ENCODE assay signal across 2 cellular contexts in genomic region chr3:81186412-81186811, GRCh38.
TF ChIP-seq lines count a peak whose summit lies in the region.

No MANE protein-coding gene starts in this region.

TF ChIP-seq in GM23338, 12 proteins besides CTCF, POLR2A, EP300 and RAD21:
- TF ChIP-seq, protein P1, sequence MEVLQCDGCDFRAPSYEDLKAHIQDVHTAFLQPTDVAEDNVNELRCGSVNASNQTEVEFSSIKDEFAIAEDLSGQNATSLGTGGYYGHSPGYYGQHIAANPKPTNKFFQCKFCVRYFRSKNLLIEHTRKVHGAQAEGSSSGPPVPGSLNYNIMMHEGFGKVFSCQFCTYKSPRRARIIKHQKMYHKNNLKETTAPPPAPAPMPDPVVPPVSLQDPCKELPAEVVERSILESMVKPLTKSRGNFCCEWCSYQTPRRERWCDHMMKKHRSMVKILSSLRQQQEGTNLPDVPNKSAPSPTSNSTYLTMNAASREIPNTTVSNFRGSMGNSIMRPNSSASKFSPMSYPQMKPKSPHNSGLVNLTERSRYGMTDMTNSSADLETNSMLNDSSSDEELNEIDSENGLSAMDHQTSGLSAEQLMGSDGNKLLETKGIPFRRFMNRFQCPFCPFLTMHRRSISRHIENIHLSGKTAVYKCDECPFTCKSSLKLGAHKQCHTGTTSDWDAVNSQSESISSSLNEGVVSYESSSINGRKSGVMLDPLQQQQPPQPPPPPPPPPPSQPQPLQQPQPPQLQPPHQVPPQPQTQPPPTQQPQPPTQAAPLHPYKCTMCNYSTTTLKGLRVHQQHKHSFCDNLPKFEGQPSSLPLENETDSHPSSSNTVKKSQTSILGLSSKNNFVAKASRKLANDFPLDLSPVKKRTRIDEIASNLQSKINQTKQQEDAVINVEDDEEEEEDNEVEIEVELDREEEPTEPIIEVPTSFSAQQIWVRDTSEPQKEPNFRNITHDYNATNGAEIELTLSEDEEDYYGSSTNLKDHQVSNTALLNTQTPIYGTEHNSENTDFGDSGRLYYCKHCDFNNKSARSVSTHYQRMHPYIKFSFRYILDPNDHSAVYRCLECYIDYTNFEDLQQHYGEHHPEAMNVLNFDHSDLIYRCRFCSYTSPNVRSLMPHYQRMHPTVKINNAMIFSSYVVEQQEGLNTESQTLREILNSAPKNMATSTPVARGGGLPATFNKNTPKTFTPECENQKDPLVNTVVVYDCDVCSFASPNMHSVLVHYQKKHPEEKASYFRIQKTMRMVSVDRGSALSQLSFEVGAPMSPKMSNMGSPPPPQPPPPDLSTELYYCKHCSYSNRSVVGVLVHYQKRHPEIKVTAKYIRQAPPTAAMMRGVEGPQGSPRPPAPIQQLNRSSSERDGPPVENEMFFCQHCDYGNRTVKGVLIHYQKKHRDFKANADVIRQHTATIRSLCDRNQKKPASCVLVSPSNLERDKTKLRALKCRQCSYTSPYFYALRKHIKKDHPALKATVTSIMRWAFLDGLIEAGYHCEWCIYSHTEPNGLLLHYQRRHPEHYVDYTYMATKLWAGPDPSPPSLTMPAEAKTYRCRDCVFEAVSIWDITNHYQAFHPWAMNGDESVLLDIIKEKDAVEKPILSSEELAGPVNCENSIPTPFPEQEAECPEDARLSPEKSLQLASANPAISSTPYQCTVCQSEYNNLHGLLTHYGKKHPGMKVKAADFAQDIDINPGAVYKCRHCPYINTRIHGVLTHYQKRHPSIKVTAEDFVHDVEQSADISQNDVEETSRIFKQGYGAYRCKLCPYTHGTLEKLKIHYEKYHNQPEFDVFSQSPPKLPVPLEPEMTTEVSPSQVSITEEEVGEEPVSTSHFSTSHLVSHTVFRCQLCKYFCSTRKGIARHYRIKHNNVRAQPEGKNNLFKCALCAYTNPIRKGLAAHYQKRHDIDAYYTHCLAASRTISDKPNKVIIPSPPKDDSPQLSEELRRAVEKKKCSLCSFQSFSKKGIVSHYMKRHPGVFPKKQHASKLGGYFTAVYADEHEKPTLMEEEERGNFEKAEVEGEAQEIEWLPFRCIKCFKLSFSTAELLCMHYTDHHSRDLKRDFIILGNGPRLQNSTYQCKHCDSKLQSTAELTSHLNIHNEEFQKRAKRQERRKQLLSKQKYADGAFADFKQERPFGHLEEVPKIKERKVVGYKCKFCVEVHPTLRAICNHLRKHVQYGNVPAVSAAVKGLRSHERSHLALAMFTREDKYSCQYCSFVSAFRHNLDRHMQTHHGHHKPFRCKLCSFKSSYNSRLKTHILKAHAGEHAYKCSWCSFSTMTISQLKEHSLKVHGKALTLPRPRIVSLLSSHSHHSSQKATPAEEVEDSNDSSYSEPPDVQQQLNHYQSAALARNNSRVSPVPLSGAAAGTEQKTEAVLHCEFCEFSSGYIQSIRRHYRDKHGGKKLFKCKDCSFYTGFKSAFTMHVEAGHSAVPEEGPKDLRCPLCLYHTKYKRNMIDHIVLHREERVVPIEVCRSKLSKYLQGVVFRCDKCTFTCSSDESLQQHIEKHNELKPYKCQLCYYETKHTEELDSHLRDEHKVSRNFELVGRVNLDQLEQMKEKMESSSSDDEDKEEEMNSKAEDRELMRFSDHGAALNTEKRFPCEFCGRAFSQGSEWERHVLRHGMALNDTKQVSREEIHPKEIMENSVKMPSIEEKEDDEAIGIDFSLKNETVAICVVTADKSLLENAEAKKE (CRISPR knock-in tag; IDR thresholded peaks at IDR 0.05): peak; percentile 1; the same call in 1 of the 2 replicates
- no peak for TF ChIP-seq EZH2phosphoT487 (IDR thresholded peaks at IDR 0.05; ENCODE audit: unreplicated experiment)
- TF ChIP-seq POLR2AphosphoS5 (IDR thresholded peaks at IDR 0.05; ENCODE audit: low read depth): no peak
- no peak for TF ChIP-seq CREB1 (CRISPR knock-in tag; IDR thresholded peaks at IDR 0.05; ENCODE audit: low read depth)
- TF ChIP-seq ZNF114 (CRISPR knock-in tag; IDR thresholded peaks at IDR 0.05): no peak

TF ChIP-seq in WTC11, 78 proteins besides CTCF, POLR2A, EP300 and RAD21 (continued from another document):
- TF ChIP-seq ARID4B (CRISPR knock-in tag; IDR thresholded peaks at IDR 0.05; ENCODE audit: borderline replicate concordance) (no peak), HMGXB4 (CRISPR knock-in tag; IDR thresholded peaks at IDR 0.05) (no peak), JUN (CRISPR knock-in tag; IDR thresholded peaks at IDR 0.05) (no peak), ATF6 (CRISPR knock-in tag; IDR thresholded peaks at IDR 0.05) (no peak), FOXK1 (CRISPR knock-in tag; IDR thresholded peaks at IDR 0.05) (no peak), NFYB (CRISPR knock-in tag; conservative IDR thresholded peaks at IDR 0.05; ENCODE audit: low read depth) (no peak)
- TF ChIP-seq, protein P2, sequence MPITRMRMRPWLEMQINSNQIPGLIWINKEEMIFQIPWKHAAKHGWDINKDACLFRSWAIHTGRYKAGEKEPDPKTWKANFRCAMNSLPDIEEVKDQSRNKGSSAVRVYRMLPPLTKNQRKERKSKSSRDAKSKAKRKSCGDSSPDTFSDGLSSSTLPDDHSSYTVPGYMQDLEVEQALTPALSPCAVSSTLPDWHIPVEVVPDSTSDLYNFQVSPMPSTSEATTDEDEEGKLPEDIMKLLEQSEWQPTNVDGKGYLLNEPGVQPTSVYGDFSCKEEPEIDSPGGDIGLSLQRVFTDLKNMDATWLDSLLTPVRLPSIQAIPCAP (CRISPR knock-in tag; IDR thresholded peaks at IDR 0.05): no peak
